In the genomic region with DNA sequence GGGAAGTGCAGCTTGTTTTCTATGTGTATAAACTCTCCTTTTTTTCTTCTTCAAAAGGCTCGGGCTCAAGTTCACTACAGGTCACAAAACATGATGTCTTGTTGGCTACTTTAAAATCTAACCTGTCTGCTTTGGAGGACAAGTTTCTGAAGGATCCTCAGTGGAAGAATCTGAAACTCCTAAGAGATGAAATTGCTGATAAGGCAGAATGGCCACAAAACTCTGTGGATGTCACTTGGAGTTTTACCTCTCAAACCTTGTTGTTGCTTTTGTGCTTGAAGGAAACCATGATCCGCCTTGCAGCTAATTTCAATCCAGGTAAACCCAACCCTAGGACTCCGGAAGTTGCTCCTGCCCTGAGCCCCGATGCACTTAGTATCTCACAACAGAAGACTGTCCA, we compare ENCODE assay signal across 28 cellular contexts.
"Had no signal": no experiment of that assay in that cellular context is flagged by ENCODE, and none has a peak within 500 bp of the region (broad histone marks: within the 10 kb centered on the region; RNA-seq: fewer than 3 reads in every experiment).

No MANE protein-coding gene starts in this region.

- H3K9me3 ChIP-seq: MG63, Peyer's patch, SJSA1, SK-N-SH had no signal

- H3K4me3 ChIP-seq: MG63, Peyer's patch, SJSA1 had no signal

- H3K27ac ChIP-seq: Peyer's patch, SJSA1 had no signal

- H3K36me3 ChIP-seq: MG63 had no signal

- H3K9ac ChIP-seq: SK-N-SH had no signal

- H3K27me3 ChIP-seq: MG63, Peyer's patch, SJSA1 had no signal

- H3K4me2 ChIP-seq: SK-N-SH had no signal

- H3K9me2 ChIP-seq: SK-N-SH had no signal

- H3K4me1 ChIP-seq: Peyer's patch had no signal

- DNase-seq: Kasumi-1, MG63, NCI-H1048, NCI-H1092 treated with DMSO at 0.1 percent for 48 hours, NCI-H1105 treated with DMSO at 0.1 percent for 48 hours, NCI-H1417, NCI-H1436, NCI-H146, NCI-H1694, NCI-H187, NCI-H2029, NCI-H2081, NCI-H2171 treated with DMSO at 0.1 percent for 48 hours, NCI-H2227 treated with DMSO at 0.1 percent for 48 hours, NCI-H345, NCI-H446, NCI-H510A treated with DMSO at 0.1 percent for 48 hours, NCI-H524 treated with DMSO at 0.1 percent for 48 hours, NCI-H526 treated with DMSO at 0.1 percent for 48 hours, NCI-H774, Peyer's patch, Right ventricle myocardium superior, RPMI8226, SHP77 treated with DMSO at 0.1 percent for 48 hours, SK-N-SH, SW 1271, T-helper 1 cell had no signal
